1 cellular context compared by ENCODE assay signal in genomic region chr17:42554250-42555121, GRCh38.
TF ChIP-seq lines count a peak whose summit lies in the region.

No MANE protein-coding gene starts in this region.

TF ChIP-seq in K562, 482 proteins besides CTCF, POLR2A, EP300 and RAD21 (continued from another document and continues in another):
- peak; percentile 87 for TF ChIP-seq RBFOX2 (IDR thresholded peaks at IDR 0.05; ENCODE audit: low read depth, low read length)
- TF ChIP-seq POLR2G (IDR thresholded peaks at IDR 0.05; ENCODE audit: low read depth, low read length), result peak; percentile 89
- TF ChIP-seq AFF1 (IDR thresholded peaks at IDR 0.05; ENCODE audit: low read depth in 1 of 2, partially characterized antibody in 2 of 2), result no peak
- TF ChIP-seq FOXO4 (CRISPR knock-in tag; IDR thresholded peaks at IDR 0.05), result no peak
- TF ChIP-seq SMAD1 (IDR thresholded peaks at IDR 0.05; ENCODE audit: low read depth, low read length, partially characterized antibody), result no peak
- peak; percentile 32 to 59 for TF ChIP-seq E2F6 (IDR thresholded peaks at IDR 0.05; ENCODE audit: borderline replicate concordance in 1 of 2, extremely low read depth in 1 of 2, insufficient read depth in 1 of 2, insufficient read length in 1 of 2, low read depth in 1 of 2, low read length in 1 of 2, poor library complexity in 1 of 2, severe bottlenecking in 1 of 2)
- 0 out of 2 replicates have a peak, but pooled peaks have one; percentile 71 for TF ChIP-seq ATF6 (CRISPR knock-in tag; IDR thresholded peaks at IDR 0.05)
- peak; percentile 66 to 92 for TF ChIP-seq MAZ (CRISPR knock-in tag; conservative IDR thresholded peaks at IDR 0.05 in 1 of 2, IDR thresholded peaks at IDR 0.05 in 1 of 2)
- TF ChIP-seq GMEB1 (CRISPR knock-in tag; IDR thresholded peaks at IDR 0.05), result 0 out of 2 replicates have a peak, but pooled peaks have one; percentile 22
- no peak for TF ChIP-seq CAMTA2 (CRISPR knock-in tag; conservative IDR thresholded peaks at IDR 0.05)
- TF ChIP-seq PCBP1 (IDR thresholded peaks at IDR 0.05; ENCODE audit: low read depth, low read length, poor library complexity, severe bottlenecking), result peak; percentile 68
- no peak for TF ChIP-seq ZNF717 (CRISPR knock-in tag; IDR thresholded peaks at IDR 0.05)
- TF ChIP-seq ZNF75A (CRISPR knock-in tag; IDR thresholded peaks at IDR 0.05), result no peak
- TF ChIP-seq ZBTB1 (CRISPR knock-in tag; IDR thresholded peaks at IDR 0.05; ENCODE audit: borderline replicate concordance, low read depth), result 0 out of 2 replicates have a peak, but pooled peaks have one; percentile 41
- TF ChIP-seq HNRNPLL (IDR thresholded peaks at IDR 0.05; ENCODE audit: low read depth, low read length, poor library complexity, severe bottlenecking), result peak; percentile 96
- TF ChIP-seq NONO (IDR thresholded peaks at IDR 0.05; ENCODE audit: low read depth in 2 of 2, low read length in 1 of 2), result no peak
- no peak for TF ChIP-seq ZNF23 (CRISPR knock-in tag; IDR thresholded peaks at IDR 0.05)
- TF ChIP-seq TBP (optimal IDR thresholded peaks at IDR 0.05; ENCODE audit: low read depth, low read length), result peak; percentile 51
- TF ChIP-seq CREB1 (IDR thresholded peaks at IDR 0.05), result peak; percentile 84
- TF ChIP-seq CREB1 (CRISPR knock-in tag; IDR thresholded peaks at IDR 0.05), result peak; percentile 78
- no peak for TF ChIP-seq XRCC5 (IDR thresholded peaks at IDR 0.05; ENCODE audit: low read depth, low read length)
- no peak for TF ChIP-seq SMARCA4 (IDR thresholded peaks at IDR 0.05)
- TF ChIP-seq SIN3A (IDR thresholded peaks at IDR 0.05; ENCODE audit: borderline replicate concordance in 2 of 2, control insufficient read depth in 1 of 2, low read depth in 2 of 2, low read length in 2 of 2), result peak in 1 of 2 experiments; percentile 76; a peak in 1 of 4 replicates
- TF ChIP-seq PCBP2 (IDR thresholded peaks at IDR 0.05; ENCODE audit: low read depth, low read length, poor library complexity, severe bottlenecking), result no peak
- no peak for TF ChIP-seq MTA2 (IDR thresholded peaks at IDR 0.05; ENCODE audit: low read depth)
- TF ChIP-seq NCOR1 (IDR thresholded peaks at IDR 0.05), result no peak
- 0 out of 4 replicates have a peak, but pooled peaks of 1 of the 2 experiments have one; percentile 20 for TF ChIP-seq SRF (CRISPR knock-in tag; IDR thresholded peaks at IDR 0.05)
- TF ChIP-seq ZNF511 (CRISPR knock-in tag; IDR thresholded peaks at IDR 0.05), result no peak
- TF ChIP-seq HMGXB4 (CRISPR knock-in tag; IDR thresholded peaks at IDR 0.05), result no peak
- no peak for TF ChIP-seq TCF7 (IDR thresholded peaks at IDR 0.05; ENCODE audit: borderline replicate concordance)
- TF ChIP-seq TSC22D4 (tag; IDR thresholded peaks at IDR 0.05), result no peak
- TF ChIP-seq MGA (IDR thresholded peaks at IDR 0.05), result peak; percentile 39; the same call in 1 of the 2 replicates
- TF ChIP-seq THRAP3 (IDR thresholded peaks at IDR 0.05; ENCODE audit: borderline replicate concordance), result no peak
